Comparison of ENCODE assay signal across 8 cellular contexts in genomic region chr20:58892932-58893224, GRCh38. TPM values are rescaled to one million over a fixed set of nuclear protein-coding genes. Genes with fewer than 3 reads are reported as not detected.
DNase-seq lines count a peak whose midpoint lies in the region; ATAC-seq and TF ChIP-seq lines count a peak whose summit lies in the region.

No MANE protein-coding gene starts in this region.

- H3K27me3 Mint-ChIP-seq in nephron (ENCODE audit: low read depth), result no peaks in the 10 kb centered on the region

- ATAC-seq in GM18909 (IDR thresholded peaks at IDR 0.05; ENCODE audit: poor library complexity, unreplicated experiment) (no peak), sciatic nerve (no peak)

- H3K9me3 Mint-ChIP-seq in nephron, result no peaks in the 10 kb centered on the region

- no peaks in the 10 kb centered on the region for H3K9me3 ChIP-seq in DOHH2 (ENCODE audit: control insufficient read depth, insufficient read depth, low read length)

- H3K4me1 Mint-ChIP-seq in nephron, result peaks cover 55% of the 10 kb centered on the region

- TF ChIP-seq CTCF in DOHH2 (IDR thresholded peaks at IDR 0.05; ENCODE audit: low read depth, low read length, poor library complexity, severe bottlenecking), result no peak
- no peak for TF ChIP-seq CTCF in nephron (IDR thresholded peaks at IDR 0.05; ENCODE audit: unreplicated experiment in 3 of 3)

- H3F3A ChIP-seq in DOHH2 (ENCODE audit: control insufficient read depth, insufficient read depth), result peaks cover 5% of the 10 kb centered on the region; the same call in 1 of the 2 replicates

- peak; percentile 57 for DNase-seq in NCI-H146 (lab: John Stamatoyannopoulos, UW)
- peak; percentile 33 for DNase-seq in cerebellum (ENCODE audit: low spot score)
- no peak for DNase-seq in Kasumi-1 (lab: John Stamatoyannopoulos, UW)
- no peak for DNase-seq in NAMALWA (ENCODE audit: low spot score)
- no peak for DNase-seq in sciatic nerve (ENCODE audit: low spot score)

- H3K4me3 ChIP-seq in DOHH2 (ENCODE audit: low read length), result peak overlapping the region; percentile 78

- intact Hi-C loops in sciatic nerve (cut with DNase I), result no loop called here

- H3K4me3 Mint-ChIP-seq in nephron, result peak overlapping the region; percentile 97 to 99 (median 98)

- no peaks in the 10 kb centered on the region for H3K27me3 ChIP-seq in DOHH2 (ENCODE audit: control insufficient read depth, low read length)

- peaks cover 53% of the 10 kb centered on the region for H3K36me3 ChIP-seq in DOHH2 (ENCODE audit: control insufficient read depth, low read length)

- H3K79me2 ChIP-seq in DOHH2 (ENCODE audit: control insufficient read depth, low read length), result peaks cover 85% of the 10 kb centered on the region

- H3K36me3 Mint-ChIP-seq in nephron (ENCODE audit: low read depth), result peaks cover 22% of the 10 kb centered on the region

- peak overlapping the region; percentile 76 for H3K27ac ChIP-seq in DOHH2 (ENCODE audit: low read depth, low read length)

- H3K9me2 ChIP-seq in DOHH2 (replicated peaks; ENCODE audit: control insufficient read depth, low read length), result no peaks in the 10 kb centered on the region

- H3K27ac Mint-ChIP-seq in nephron, result peak overlapping the region; percentile 91 to 99 (median 99)

- H3K4me1 ChIP-seq in DOHH2 (ENCODE audit: control insufficient read depth, low read length), result peaks cover 29% of the 10 kb centered on the region

- peaks cover 34% of the 10 kb centered on the region for H4K20me1 ChIP-seq in DOHH2 (ENCODE audit: control insufficient read depth, insufficient read depth, low read depth, low read length)

- peak overlapping the region; percentile 66 for H3K4me2 ChIP-seq in DOHH2 (ENCODE audit: low read length)

RNA-seq across cellular contexts. Expression of gene GNAS, which starts 40.4 kb away (rescaled TPM):
- total RNA-seq in cerebellum (376 TPM), sciatic nerve (617 TPM)

RNA-seq across cellular contexts. Expression of gene GNAS-AS1, which starts 42.2 kb away (rescaled TPM):
- total RNA-seq in cerebellum (2.0 TPM), sciatic nerve (1.5 TPM)

Comparison
In these comparisons a context has a peak if more than half of its experiments do, and no peak if none do; other contexts are left out.
1. DNase-seq: peak in NCI-H146 (single experiment) and cerebellum (single experiment); none in Kasumi-1 (0 of 2), NAMALWA (single experiment) and sciatic nerve (single experiment).